In the genomic region with DNA sequence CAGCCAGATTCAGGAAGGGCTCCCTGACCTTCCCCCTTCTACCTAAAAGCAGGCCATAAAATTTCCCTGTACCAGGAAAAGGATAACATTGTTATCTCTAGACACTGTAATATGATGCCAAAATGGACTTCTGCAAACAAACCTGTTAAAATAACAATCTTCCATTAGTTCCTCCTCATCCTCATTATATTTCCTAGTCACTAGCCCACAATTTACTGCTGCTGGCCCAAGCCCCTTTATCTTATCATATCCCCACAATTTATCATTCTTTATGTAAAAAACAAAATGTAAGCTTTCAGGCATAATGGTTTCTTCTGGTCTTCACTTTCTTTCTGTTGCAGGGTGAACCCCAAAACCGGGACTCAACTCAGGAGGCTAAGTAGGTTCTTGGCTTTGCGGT, we compare ENCODE assay signal across 25 cellular contexts.
A peak's percentile ranks its signal among the peaks of the same experiment; 100 is the strongest.
DNase-seq lines count a peak whose midpoint lies in the region; ATAC-seq, FAIRE-seq and TF ChIP-seq lines count a peak whose summit lies in the region.
"Had no signal": no experiment of that assay in that cellular context is flagged by ENCODE, and none has a peak within 500 bp of the region (broad histone marks: within the 10 kb centered on the region; RNA-seq: fewer than 3 reads in every experiment).

No MANE protein-coding gene starts in this region.

- H3K36me3 ChIP-seq in K562 (ENCODE audit: control insufficient read depth, insufficient read depth, low read length), result no peaks in the 10 kb centered on the region
- H3K36me3 ChIP-seq: SJCRH30 had no signal

- TF ChIP-seq EP300 in K562 (IDR thresholded peaks at IDR 0.05; ENCODE audit: low read length), result no peak

- H3K9me1 ChIP-seq in K562 (ENCODE audit: control insufficient read depth, insufficient read depth, low read length), result no peaks in the 10 kb centered on the region

- H2AFZ ChIP-seq in K562 (ENCODE audit: low read depth, low read length), result no peak overlapping the region
- H2AFZ ChIP-seq: GM23248, PC-9 had no signal

- WGBS in K562 (ENCODE audit: insufficient coverage, low coverage, missing lambda C conversion rate), result 64% methylated on average over 2 of the region's 2 CpGs

- H3K79me2 ChIP-seq in K562 (ENCODE audit: control insufficient read depth, insufficient read depth, low read length), result no peaks in the 10 kb centered on the region

- DNase-seq in DMS153 (lab: John Stamatoyannopoulos, UW) (peak; percentile 35), DMS53 treated with DMSO at 0.1 percent for 48 hours (lab: John Stamatoyannopoulos, UW; ENCODE audit: unreplicated experiment) (peak; percentile 63), NCI-H526 (lab: John Stamatoyannopoulos, UW) (peak; percentile 23 to 47), K562 (ENCODE audit: extremely low read depth in 1 of 4, low spot score in 3 of 4) (no peak), NCI-H446 treated with DMSO at 0.1 percent for 48 hours (lab: John Stamatoyannopoulos, UW) (no peak), glomerular visceral epithelial cell (ENCODE audit: extremely low spot score) (no peak)
- DNase-seq in activated CD4-positive, CD25-positive, alpha-beta regulatory T cell treated with anti-CD3 and anti-CD28 coated beads, Interleukin-2, amount 50 U/mL, for 72 hours, result no peak
- DNase-seq: C1 segment of cervical spinal cord; Caco-2; CD8-positive, alpha-beta T cell; GM23248; H7; Karpas-422; MV-4-11; NCI-H1417 treated with DMSO at 0.1 percent for 48 hours; NCI-H187 treated with DMSO at 0.1 percent for 48 hours; NCI-H510A; NK-92 treated with Interleukin-12 subunit alpha and Interleukin-12 subunit beta, amount 100 ng/mL, for 24 hours; PC-9; SJCRH30; T-helper 17 cell; T1000 had no signal

- no peak for FAIRE-seq in K562 (lab: Jason Lieb, UNC)
- FAIRE-seq: A549 had no signal

- in situ Hi-C loops in K562 (cut with MboI), result no loop called here

- no peak for ATAC-seq in K562
- ATAC-seq: A549; CD8-positive, alpha-beta T cell; Right ventricle myocardium inferior; SK-N-SH treated with all-trans-retinoic acid at 6 μM for 48 hours; T-helper 17 cell had no signal

- no peak for TF ChIP-seq CTCF in K562 (IDR thresholded peaks at IDR 0.05 in 2 of 3, conservative IDR thresholded peaks at IDR 0.05 in 1 of 3; ENCODE audit: insufficient read depth in 2 of 3, low read depth in 1 of 3, low read length in 3 of 3)

- no peaks in the 10 kb centered on the region for H4K20me1 ChIP-seq in K562 (replicated peaks; ENCODE audit: control insufficient read depth, insufficient read depth, low read length)

- no peak overlapping the region for H3K9ac ChIP-seq in K562 (ENCODE audit: insufficient read depth in 1 of 2, low read depth in 2 of 2, low read length in 2 of 2)
- H3K9ac ChIP-seq: GM23248 had no signal

- no peak for TF ChIP-seq RAD21 in K562 (CRISPR knock-in tag; conservative IDR thresholded peaks at IDR 0.05 in 1 of 2, IDR thresholded peaks at IDR 0.05 in 1 of 2)

- POLR2A ChIA-PET in K562 (lab: Yijun Ruan, JAX), result no interaction called here

- no peak for TF ChIP-seq POLR2A in K562 (conservative IDR thresholded peaks at IDR 0.05)

- intact Hi-C loops in K562 (cut with micrococcal nuclease), result no loop called here

- H3K27me3 ChIP-seq in K562 (ENCODE audit: control insufficient read depth in 2 of 2, insufficient read depth in 2 of 2, low read length in 2 of 2), result no peaks in the 10 kb centered on the region
- H3K27me3 ChIP-seq: SJCRH30 had no signal

- H3K27ac ChIP-seq in K562 (ENCODE audit: extremely low read depth, low read depth, low read length), result no peak overlapping the region
- H3K27ac ChIP-seq: A549, GM23248, PC-9, SJCRH30 had no signal

- H3K4me2 ChIP-seq in K562 (ENCODE audit: insufficient read depth, low read length), result no peak overlapping the region
- H3K4me2 ChIP-seq: A549, PC-9 had no signal

- no peak overlapping the region for H3K4me3 ChIP-seq in K562
- H3K4me3 ChIP-seq: A549, GM23248, PC-9, SJCRH30 had no signal

- H3K4me1 ChIP-seq in K562 (replicated peaks in 1 of 2; ENCODE audit: control insufficient read depth in 2 of 2, insufficient read depth in 2 of 2, low read length in 2 of 2), result peaks cover 0 to 4% of the 10 kb centered on the region in 2 experiments; a peak in 1 of 5 replicates
- H3K4me1 ChIP-seq: A549, Caco-2, SJCRH30 had no signal

- CTCF ChIA-PET in K562 (lab: Yijun Ruan, JAX; ENCODE audit: low intra/inter-chr PET ratio), result no interaction called here

- no TSS peak for BruUV-seq in K562 (replicated peaks; lab: Mats Ljungman, UMichigan)

- no peaks in the 10 kb centered on the region for H3K9me3 ChIP-seq in K562 (replicated peaks; ENCODE audit: control insufficient read depth, insufficient read depth, low read depth, low read length)
- H3K9me3 ChIP-seq: A549, Caco-2, SJCRH30 had no signal

TF ChIP-seq in K562, 482 proteins besides CTCF, POLR2A, EP300 and RAD21:
- TF ChIP-seq TCF7 (IDR thresholded peaks at IDR 0.05; ENCODE audit: borderline replicate concordance), result no peak
- TF ChIP-seq, protein P1, sequence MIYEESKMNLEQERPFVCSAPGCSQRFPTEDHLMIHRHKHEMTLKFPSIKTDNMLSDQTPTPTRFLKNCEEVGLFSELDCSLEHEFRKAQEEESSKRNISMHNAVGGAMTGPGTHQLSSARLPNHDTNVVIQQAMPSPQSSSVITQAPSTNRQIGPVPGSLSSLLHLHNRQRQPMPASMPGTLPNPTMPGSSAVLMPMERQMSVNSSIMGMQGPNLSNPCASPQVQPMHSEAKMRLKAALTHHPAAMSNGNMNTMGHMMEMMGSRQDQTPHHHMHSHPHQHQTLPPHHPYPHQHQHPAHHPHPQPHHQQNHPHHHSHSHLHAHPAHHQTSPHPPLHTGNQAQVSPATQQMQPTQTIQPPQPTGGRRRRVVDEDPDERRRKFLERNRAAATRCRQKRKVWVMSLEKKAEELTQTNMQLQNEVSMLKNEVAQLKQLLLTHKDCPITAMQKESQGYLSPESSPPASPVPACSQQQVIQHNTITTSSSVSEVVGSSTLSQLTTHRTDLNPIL (CRISPR knock-in tag; IDR thresholded peaks at IDR 0.05), result no peak
- TF ChIP-seq DNMT1 (IDR thresholded peaks at IDR 0.05), result no peak
- no peak for TF ChIP-seq POLR2AphosphoS5 (IDR thresholded peaks at IDR 0.05; ENCODE audit: control insufficient read depth, insufficient read depth, low read depth, low read length)
- 0 out of 4 replicates have a peak, but pooled peaks of 1 of the 2 experiments have one; percentile 4 for TF ChIP-seq RCOR1 (IDR thresholded peaks at IDR 0.05; ENCODE audit: borderline replicate concordance in 1 of 2, low read depth in 2 of 2, low read length in 2 of 2)
- TF ChIP-seq HDGF (IDR thresholded peaks at IDR 0.05), result no peak
- TF ChIP-seq, protein P2, sequence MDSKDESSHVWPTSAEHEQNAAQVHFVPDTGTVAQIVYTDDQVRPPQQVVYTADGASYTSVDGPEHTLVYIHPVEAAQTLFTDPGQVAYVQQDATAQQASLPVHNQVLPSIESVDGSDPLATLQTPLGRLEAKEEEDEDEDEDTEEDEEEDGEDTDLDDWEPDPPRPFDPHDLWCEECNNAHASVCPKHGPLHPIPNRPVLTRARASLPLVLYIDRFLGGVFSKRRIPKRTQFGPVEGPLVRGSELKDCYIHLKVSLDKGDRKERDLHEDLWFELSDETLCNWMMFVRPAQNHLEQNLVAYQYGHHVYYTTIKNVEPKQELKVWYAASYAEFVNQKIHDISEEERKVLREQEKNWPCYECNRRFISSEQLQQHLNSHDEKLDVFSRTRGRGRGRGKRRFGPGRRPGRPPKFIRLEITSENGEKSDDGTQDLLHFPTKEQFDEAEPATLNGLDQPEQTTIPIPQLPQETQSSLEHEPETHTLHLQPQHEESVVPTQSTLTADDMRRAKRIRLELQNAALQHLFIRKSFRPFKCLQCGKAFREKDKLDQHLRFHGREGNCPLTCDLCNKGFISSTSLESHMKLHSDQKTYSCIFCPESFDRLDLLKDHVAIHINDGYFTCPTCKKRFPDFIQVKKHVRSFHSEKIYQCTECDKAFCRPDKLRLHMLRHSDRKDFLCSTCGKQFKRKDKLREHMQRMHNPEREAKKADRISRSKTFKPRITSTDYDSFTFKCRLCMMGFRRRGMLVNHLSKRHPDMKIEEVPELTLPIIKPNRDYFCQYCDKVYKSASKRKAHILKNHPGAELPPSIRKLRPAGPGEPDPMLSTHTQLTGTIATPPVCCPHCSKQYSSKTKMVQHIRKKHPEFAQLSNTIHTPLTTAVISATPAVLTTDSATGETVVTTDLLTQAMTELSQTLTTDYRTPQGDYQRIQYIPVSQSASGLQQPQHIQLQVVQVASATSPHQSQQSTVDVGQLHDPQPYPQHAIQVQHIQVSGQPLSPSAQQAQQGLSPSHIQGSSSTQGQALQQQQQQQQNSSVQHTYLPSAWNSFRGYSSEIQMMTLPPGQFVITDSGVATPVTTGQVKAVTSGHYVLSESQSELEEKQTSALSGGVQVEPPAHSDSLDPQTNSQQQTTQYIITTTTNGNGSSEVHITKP (IDR thresholded peaks at IDR 0.05; ENCODE audit: partially characterized antibody), result peak; percentile 93
- TF ChIP-seq, protein P3, sequence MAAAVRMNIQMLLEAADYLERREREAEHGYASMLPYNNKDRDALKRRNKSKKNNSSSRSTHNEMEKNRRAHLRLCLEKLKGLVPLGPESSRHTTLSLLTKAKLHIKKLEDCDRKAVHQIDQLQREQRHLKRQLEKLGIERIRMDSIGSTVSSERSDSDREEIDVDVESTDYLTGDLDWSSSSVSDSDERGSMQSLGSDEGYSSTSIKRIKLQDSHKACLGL (CRISPR knock-in tag; IDR thresholded peaks at IDR 0.05; ENCODE audit: borderline replicate concordance, poor library complexity, severe bottlenecking), result no peak
- TF ChIP-seq BCOR (IDR thresholded peaks at IDR 0.05), result no peak
- TF ChIP-seq ARID1B (IDR thresholded peaks at IDR 0.05), result 0 out of 2 replicates have a peak, but pooled peaks have one; percentile 7
- no peak for TF ChIP-seq ZNF76 (CRISPR knock-in tag; IDR thresholded peaks at IDR 0.05; ENCODE audit: borderline replicate concordance)

Comparison
In these comparisons a context has a peak if more than half of its experiments do, and no peak if none do; other contexts are left out.
1. DNase-seq: peak in DMS153 (single experiment), DMS53 treated with DMSO at 0.1 percent for 48 hours (single experiment) and NCI-H526 (2 of 2); none in K562 (0 of 4), NCI-H446 treated with DMSO at 0.1 percent for 48 hours (single experiment), glomerular visceral epithelial cell (single experiment) and activated CD4-positive, CD25-positive, alpha-beta regulatory T cell treated with anti-CD3 and anti-CD28 coated beads, Interleukin-2, amount 50 U/mL, for 72 hours (single experiment).